In the genomic region with DNA sequence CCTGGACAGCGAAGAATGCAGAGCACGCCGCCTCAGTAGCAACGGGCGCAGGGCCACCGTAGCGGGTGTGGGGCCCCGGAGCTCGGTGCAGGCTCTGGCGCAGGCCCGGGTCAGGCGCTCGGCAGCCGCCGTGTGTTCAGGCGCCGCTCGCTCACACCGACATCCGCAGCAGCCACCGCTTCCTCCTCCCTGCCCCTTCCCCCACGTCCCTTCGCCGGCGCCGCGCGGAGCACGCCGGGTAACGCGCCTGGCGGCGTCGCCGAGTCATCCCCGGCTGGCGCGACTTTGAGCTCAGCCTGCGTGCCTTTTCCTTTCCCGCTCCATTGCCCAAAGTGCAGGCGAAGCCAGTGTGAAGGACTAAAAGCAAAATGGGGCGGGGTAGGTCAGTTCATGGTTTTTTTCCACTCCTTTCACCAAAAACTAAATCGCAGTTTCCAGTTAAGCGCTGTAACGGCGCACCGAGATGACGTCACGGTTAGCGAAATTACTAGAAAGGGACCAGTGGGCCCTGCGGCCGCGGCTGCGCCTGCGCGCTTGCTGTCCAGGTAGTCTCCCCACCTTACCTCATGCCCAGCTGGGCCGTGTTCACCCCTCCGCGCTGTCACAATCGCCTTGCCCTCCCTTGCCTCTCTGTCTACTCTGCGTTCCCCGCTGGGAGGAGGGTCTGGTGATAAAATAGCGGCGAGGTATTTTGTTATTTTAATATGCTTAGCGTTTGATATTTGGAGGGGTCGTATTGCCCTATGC, we compare ENCODE assay signal across 1 cellular context.
TF ChIP-seq lines count a peak whose summit lies in the region.

Gene UBQLN1 (minus strand): TSS at position 191 of the 747 bp plus-strand sequence. CDS start 279 bp downstream, outside the sequence.

TF ChIP-seq in H1, 55 proteins besides CTCF, POLR2A, EP300 and RAD21 (continued from another document):
- TF ChIP-seq CTBP2 (IDR thresholded peaks at IDR 0.05; ENCODE audit: borderline replicate concordance, insufficient read depth, insufficient read length, low read length) = peak; percentile 58
